Comparison of ENCODE assay signal across 19 cellular contexts in genomic region chrX:120857240-120857639, GRCh38. TPM values are rescaled to one million over a fixed set of nuclear protein-coding genes. Genes with fewer than 3 reads are reported as not detected.
DNase-seq lines count a peak whose midpoint lies in the region; ATAC-seq, FAIRE-seq and TF ChIP-seq lines count a peak whose summit lies in the region.
"Had no signal": no experiment of that assay in that cellular context is flagged by ENCODE, and none has a peak within 500 bp of the region (broad histone marks: within the 10 kb centered on the region; RNA-seq: fewer than 3 reads in every experiment).

No MANE protein-coding gene starts in this region.

- peak; percentile 36 for FAIRE-seq in H54 (lab: Jason Lieb, UNC)

- H3K4me3 ChIP-seq in iPS DF 6.9 (ENCODE audit: low read length) = no peak overlapping the region
- H3K4me3 ChIP-seq: colonic mucosa, esophagus squamous epithelium, lower lobe of right lung, Peyer's patch, upper lobe of right lung had no signal

- DNase-seq in EH (ENCODE audit: low read depth) (peak; percentile 9), H54 (ENCODE audit: insufficient read length, low spot score) (no peak), RPMI8226 (peak; percentile 2), iPS DF 6.9 (ENCODE audit: low read depth, low spot score) (peak; percentile 29), posterior vena cava (ENCODE audit: low spot score) (no peak)
- DNase-seq: activated CD4-positive, alpha-beta T cell treated with anti-CD3 and anti-CD28 coated beads for 1 hour; activated T-cell treated with anti-CD3 and anti-CD28 coated beads, Interleukin-2, amount 50 U/mL, for 4 hours; C1 segment of cervical spinal cord; colonic mucosa; esophagus squamous epithelium; HCEC 1CT; lower lobe of right lung; Peyer's patch; stimulated activated CD4-positive, alpha-beta T cell treated with anti-CD3 and anti-CD28 coated beads, Interleukin-4, amount 100 ng/mL, for 24 hours; upper lobe of right lung had no signal

- WGBS in iPS DF 6.9 (ENCODE audit: insufficient coverage, insufficient read length) = no CpG with 5 or more reads among the region's 4 CpGs

- H3K4me1 ChIP-seq in iPS DF 6.9 (ENCODE audit: control insufficient read depth, insufficient read depth, low read length) = no peaks in the 10 kb centered on the region
- H3K4me1 ChIP-seq: colonic mucosa, esophagus squamous epithelium, lower lobe of right lung, Peyer's patch, upper lobe of right lung had no signal

- TF ChIP-seq POLR2A in H54 (IDR thresholded peaks at IDR 0.05; ENCODE audit: low read depth, low read length) = no peak

- H3K36me3 ChIP-seq in iPS DF 6.9 (ENCODE audit: control insufficient read depth, insufficient read depth, low read length) = no peaks in the 10 kb centered on the region
- H3K36me3 ChIP-seq: colonic mucosa, esophagus squamous epithelium, lower lobe of right lung, Peyer's patch, upper lobe of right lung had no signal

- intact Hi-C loops in posterior vena cava (cut with DNase I) = no loop called here

- ATAC-seq in GM19035 (IDR thresholded peaks at IDR 0.05; ENCODE audit: unreplicated experiment) (no peak), HG03460 (IDR thresholded peaks at IDR 0.05; ENCODE audit: unreplicated experiment) (no peak)
- ATAC-seq: activated T-cell treated with anti-CD3 and anti-CD28 coated beads, Interleukin-2, amount 50 U/mL, for 4 hours; lower lobe of right lung; sciatic nerve; upper lobe of right lung had no signal

- H3K27me3 ChIP-seq in iPS DF 6.9 (ENCODE audit: control insufficient read depth, insufficient read depth, low read length) = no peaks in the 10 kb centered on the region
- H3K27me3 ChIP-seq: colonic mucosa, esophagus squamous epithelium, Peyer's patch, upper lobe of right lung had no signal

- H3K9me3 ChIP-seq in iPS DF 6.9 (ENCODE audit: control insufficient read depth, insufficient read depth, low read length) = no peaks in the 10 kb centered on the region
- H3K9me3 ChIP-seq: colonic mucosa, esophagus squamous epithelium, lower lobe of right lung, Peyer's patch, upper lobe of right lung had no signal

- H3K27ac ChIP-seq in iPS DF 6.9 (ENCODE audit: low read length) = no peak overlapping the region
- H3K27ac ChIP-seq: colonic mucosa, esophagus squamous epithelium, lower lobe of right lung, Peyer's patch, upper lobe of right lung had no signal

RNA-seq across cellular contexts. Expression of gene CT47B1, which starts 18.4 kb away (rescaled TPM):
- total RNA-seq in posterior vena cava = not detected
- total RNA-seq: activated T-cell treated with anti-CD3 and anti-CD28 coated beads, Interleukin-2, amount 50 U/mL, for 4 hours; colonic mucosa; esophagus squamous epithelium; lower lobe of right lung; Peyer's patch; sciatic nerve; T-helper 1 cell treated with Interleukin-12 subunit alpha and Interleukin-12 subunit beta and Interleukin-4 antibody, amounts not matched to agents 30 ng/mL and 1 ng/mL, for 36 hours; upper lobe of right lung had no signal

Comparison
In these comparisons a context has a peak if more than half of its experiments do, and no peak if none do; other contexts are left out.
1. DNase-seq: peak in EH (single experiment), RPMI8226 (single experiment) and iPS DF 6.9 (single experiment); none in H54 (single experiment) and posterior vena cava (single experiment).